1 cellular context compared by ENCODE assay signal in the genomic region with DNA sequence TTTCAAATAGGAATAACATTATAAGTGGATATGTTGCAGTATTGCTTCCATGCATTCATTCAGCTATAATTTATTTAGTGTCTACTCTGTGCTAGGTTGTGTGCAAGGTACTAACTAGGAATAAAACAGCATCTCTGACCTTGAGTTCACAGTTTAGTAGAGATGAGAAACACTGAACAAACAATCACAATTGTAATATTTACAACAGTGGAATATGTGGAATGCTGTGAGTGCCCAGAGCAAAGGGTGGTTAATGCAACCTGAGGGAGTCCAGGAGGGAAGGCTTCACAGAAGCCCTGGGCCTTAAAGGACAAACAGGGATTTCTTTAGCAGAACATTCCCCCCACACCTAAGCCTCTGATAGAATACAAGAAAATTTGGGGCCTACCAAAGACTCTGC.
TF ChIP-seq lines count a peak whose summit lies in the region.

No MANE protein-coding gene starts in this region.

TF ChIP-seq in HepG2, 621 proteins besides CTCF, POLR2A, EP300 and RAD21 (continued from another document):
- no peak for TF ChIP-seq SRSF9 (IDR thresholded peaks at IDR 0.05; ENCODE audit: borderline replicate concordance, insufficient read depth, low read depth, low read length, poor library complexity, severe bottlenecking)
- no peak for TF ChIP-seq ELF3 (CRISPR knock-in tag; IDR thresholded peaks at IDR 0.05)
- no peak for TF ChIP-seq SOX13 (IDR thresholded peaks at IDR 0.05)
- peak in 1 of 2 experiments; percentile 21; a peak in 1 of 4 replicates for TF ChIP-seq SOX13 (CRISPR knock-in tag; conservative IDR thresholded peaks at IDR 0.05 in 1 of 2, IDR thresholded peaks at IDR 0.05 in 1 of 2)
- TF ChIP-seq GATAD2A (CRISPR knock-in tag; IDR thresholded peaks at IDR 0.05) = peak; percentile 29; the same call in 1 of the 2 replicates
- TF ChIP-seq ZNF24 (IDR thresholded peaks at IDR 0.05) = 0 out of 2 replicates have a peak, but pooled peaks have one; percentile 35
- TF ChIP-seq, protein P1, sequence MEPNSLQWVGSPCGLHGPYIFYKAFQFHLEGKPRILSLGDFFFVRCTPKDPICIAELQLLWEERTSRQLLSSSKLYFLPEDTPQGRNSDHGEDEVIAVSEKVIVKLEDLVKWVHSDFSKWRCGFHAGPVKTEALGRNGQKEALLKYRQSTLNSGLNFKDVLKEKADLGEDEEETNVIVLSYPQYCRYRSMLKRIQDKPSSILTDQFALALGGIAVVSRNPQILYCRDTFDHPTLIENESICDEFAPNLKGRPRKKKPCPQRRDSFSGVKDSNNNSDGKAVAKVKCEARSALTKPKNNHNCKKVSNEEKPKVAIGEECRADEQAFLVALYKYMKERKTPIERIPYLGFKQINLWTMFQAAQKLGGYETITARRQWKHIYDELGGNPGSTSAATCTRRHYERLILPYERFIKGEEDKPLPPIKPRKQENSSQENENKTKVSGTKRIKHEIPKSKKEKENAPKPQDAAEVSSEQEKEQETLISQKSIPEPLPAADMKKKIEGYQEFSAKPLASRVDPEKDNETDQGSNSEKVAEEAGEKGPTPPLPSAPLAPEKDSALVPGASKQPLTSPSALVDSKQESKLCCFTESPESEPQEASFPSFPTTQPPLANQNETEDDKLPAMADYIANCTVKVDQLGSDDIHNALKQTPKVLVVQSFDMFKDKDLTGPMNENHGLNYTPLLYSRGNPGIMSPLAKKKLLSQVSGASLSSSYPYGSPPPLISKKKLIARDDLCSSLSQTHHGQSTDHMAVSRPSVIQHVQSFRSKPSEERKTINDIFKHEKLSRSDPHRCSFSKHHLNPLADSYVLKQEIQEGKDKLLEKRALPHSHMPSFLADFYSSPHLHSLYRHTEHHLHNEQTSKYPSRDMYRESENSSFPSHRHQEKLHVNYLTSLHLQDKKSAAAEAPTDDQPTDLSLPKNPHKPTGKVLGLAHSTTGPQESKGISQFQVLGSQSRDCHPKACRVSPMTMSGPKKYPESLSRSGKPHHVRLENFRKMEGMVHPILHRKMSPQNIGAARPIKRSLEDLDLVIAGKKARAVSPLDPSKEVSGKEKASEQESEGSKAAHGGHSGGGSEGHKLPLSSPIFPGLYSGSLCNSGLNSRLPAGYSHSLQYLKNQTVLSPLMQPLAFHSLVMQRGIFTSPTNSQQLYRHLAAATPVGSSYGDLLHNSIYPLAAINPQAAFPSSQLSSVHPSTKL (CRISPR knock-in tag; IDR thresholded peaks at IDR 0.05) = peak; percentile 39; the same call in 1 of the 2 replicates
- TF ChIP-seq SRF (IDR thresholded peaks at IDR 0.05; ENCODE audit: low read depth, low read length) = no peak
- TF ChIP-seq, protein P2, sequence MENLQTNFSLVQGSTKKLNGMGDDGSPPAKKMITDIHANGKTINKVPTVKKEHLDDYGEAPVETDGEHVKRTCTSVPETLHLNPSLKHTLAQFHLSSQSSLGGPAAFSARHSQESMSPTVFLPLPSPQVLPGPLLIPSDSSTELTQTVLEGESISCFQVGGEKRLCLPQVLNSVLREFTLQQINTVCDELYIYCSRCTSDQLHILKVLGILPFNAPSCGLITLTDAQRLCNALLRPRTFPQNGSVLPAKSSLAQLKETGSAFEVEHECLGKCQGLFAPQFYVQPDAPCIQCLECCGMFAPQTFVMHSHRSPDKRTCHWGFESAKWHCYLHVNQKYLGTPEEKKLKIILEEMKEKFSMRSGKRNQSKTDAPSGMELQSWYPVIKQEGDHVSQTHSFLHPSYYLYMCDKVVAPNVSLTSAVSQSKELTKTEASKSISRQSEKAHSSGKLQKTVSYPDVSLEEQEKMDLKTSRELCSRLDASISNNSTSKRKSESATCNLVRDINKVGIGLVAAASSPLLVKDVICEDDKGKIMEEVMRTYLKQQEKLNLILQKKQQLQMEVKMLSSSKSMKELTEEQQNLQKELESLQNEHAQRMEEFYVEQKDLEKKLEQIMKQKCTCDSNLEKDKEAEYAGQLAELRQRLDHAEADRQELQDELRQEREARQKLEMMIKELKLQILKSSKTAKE (CRISPR knock-in tag; IDR thresholded peaks at IDR 0.05; ENCODE audit: borderline replicate concordance) = no peak
